ENCODE assay signal across 8 cellular contexts in the genomic region with DNA sequence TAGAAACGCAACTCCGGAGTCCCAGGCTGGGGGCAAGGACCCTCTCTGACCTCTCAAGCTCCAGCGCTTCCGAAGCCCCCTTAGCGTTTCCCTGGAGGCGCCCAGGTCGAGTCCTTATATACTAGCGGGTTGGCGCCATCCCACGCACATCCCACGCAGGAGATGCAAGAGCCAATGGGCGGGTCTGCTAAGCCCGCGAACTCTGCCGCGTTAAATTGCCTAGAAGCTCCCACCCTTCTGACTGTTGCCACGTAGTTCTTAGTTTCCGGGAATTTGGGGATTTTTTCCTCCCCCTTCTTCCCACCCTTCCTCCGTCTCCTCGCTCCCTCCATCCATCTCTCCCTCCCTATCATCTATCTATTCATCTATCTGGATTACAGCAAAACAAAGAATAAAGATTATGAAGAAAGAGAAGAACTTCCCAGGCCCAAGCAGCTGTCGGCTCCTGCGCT. TPM values are rescaled to one million over a fixed set of nuclear protein-coding genes. Genes with fewer than 3 reads are reported as not detected.
DNase-seq lines count a peak whose midpoint lies in the region; ATAC-seq and TF ChIP-seq lines count a peak whose summit lies in the region.

A gene with protein sequence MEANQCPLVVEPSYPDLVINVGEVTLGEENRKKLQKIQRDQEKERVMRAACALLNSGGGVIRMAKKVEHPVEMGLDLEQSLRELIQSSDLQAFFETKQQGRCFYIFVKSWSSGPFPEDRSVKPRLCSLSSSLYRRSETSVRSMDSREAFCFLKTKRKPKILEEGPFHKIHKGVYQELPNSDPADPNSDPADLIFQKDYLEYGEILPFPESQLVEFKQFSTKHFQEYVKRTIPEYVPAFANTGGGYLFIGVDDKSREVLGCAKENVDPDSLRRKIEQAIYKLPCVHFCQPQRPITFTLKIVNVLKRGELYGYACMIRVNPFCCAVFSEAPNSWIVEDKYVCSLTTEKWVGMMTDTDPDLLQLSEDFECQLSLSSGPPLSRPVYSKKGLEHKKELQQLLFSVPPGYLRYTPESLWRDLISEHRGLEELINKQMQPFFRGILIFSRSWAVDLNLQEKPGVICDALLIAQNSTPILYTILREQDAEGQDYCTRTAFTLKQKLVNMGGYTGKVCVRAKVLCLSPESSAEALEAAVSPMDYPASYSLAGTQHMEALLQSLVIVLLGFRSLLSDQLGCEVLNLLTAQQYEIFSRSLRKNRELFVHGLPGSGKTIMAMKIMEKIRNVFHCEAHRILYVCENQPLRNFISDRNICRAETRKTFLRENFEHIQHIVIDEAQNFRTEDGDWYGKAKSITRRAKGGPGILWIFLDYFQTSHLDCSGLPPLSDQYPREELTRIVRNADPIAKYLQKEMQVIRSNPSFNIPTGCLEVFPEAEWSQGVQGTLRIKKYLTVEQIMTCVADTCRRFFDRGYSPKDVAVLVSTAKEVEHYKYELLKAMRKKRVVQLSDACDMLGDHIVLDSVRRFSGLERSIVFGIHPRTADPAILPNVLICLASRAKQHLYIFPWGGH (minus strand): TSS at position 90 of the 452 bp plus-strand sequence. CDS start 9,814 bp downstream, outside the sequence.

- H3K9me3 Mint-ChIP-seq in central memory CD8-positive, alpha-beta T cell = peaks cover 10% of the 10 kb centered on the region

- H3K4me1 Mint-ChIP-seq in central memory CD8-positive, alpha-beta T cell = peaks cover 63% of the 10 kb centered on the region

- DNase-seq in BE2C = no peak
- DNase-seq in NCI-H1694 (lab: John Stamatoyannopoulos, UW) = peak; percentile 79
- peak; percentile 78 to 91 for DNase-seq in activated CD4-positive, alpha-beta T cell treated with anti-CD3 and anti-CD28 coated beads for 24 hours (ENCODE audit: low read depth in 2 of 2)
- peak; percentile 63 to 72 for DNase-seq in central memory CD8-positive, alpha-beta T cell (ENCODE audit: low spot score in 2 of 2)
- no peak for DNase-seq in kidney epithelial cell (ENCODE audit: low read depth)
- DNase-seq in stimulated activated CD4-positive, alpha-beta T cell treated with anti-CD3 and anti-CD28 coated beads, Interleukin-1b, Interleukin-23, amount 100 ng/mL, for 1 hour (ENCODE audit: low read depth in 2 of 2) = peak; percentile 48 to 85
- no peak for DNase-seq in HK-2 (ENCODE audit: unreplicated experiment)

- H3K36me3 ChIP-seq in BE2C (no peaks in the 10 kb centered on the region), kidney epithelial cell (ENCODE audit: control insufficient read depth, insufficient read depth, low read length) (no peaks in the 10 kb centered on the region)

- no peaks in the 10 kb centered on the region for H3K27me3 Mint-ChIP-seq in central memory CD8-positive, alpha-beta T cell

- H3K9me3 ChIP-seq in BE2C = no peaks in the 10 kb centered on the region

- ATAC-seq in GM21367 (IDR thresholded peaks at IDR 0.05; ENCODE audit: unreplicated experiment) = peak; percentile 45
- ATAC-seq in central memory CD8-positive, alpha-beta T cell (replicated peaks; ENCODE audit: extremely low read depth, poor library complexity, severe bottlenecking) = peak; percentile 85

- TF ChIP-seq CTCF in BE2C (IDR thresholded peaks at IDR 0.05; ENCODE audit: low read depth, low read length) (no peak), kidney epithelial cell (IDR thresholded peaks at IDR 0.05; ENCODE audit: insufficient read depth, low read length, poor library complexity, severe bottlenecking) (no peak)

- peaks cover 15% of the 10 kb centered on the region for H3K36me3 Mint-ChIP-seq in central memory CD8-positive, alpha-beta T cell (ENCODE audit: insufficient read depth)

- peak within 1 kb of the TSS; percentile 86 for H3K4me3 Mint-ChIP-seq in central memory CD8-positive, alpha-beta T cell

- H3K4me3 ChIP-seq in BE2C (ENCODE audit: low read depth, low read length) (peak within 1 kb of the TSS; percentile 37), kidney epithelial cell (ENCODE audit: low read depth, low read length) (peak within 1 kb of the TSS; percentile 40)

- peaks cover 65% of the 10 kb centered on the region for H3K27me3 ChIP-seq in BE2C
- H3K27me3 ChIP-seq in kidney epithelial cell (ENCODE audit: control insufficient read depth, insufficient read depth, low read length) = peaks cover 18% of the 10 kb centered on the region

- H3K4me1 ChIP-seq in BE2C = no peaks in the 10 kb centered on the region

- H3K27ac Mint-ChIP-seq in central memory CD8-positive, alpha-beta T cell (ENCODE audit: low read depth) = peak within 1 kb of the TSS; percentile 97

RNA-seq across cellular contexts. Expression of the gene that starts here (rescaled TPM):
- not detected for polyA plus RNA-seq in BE2C (2012; ENCODE audit: insufficient read depth, insufficient read length, low read depth)
- 0.04 and 0.27 TPM in 2 replicates for total RNA-seq in kidney epithelial cell

Comparison
In these comparisons a context has a peak if more than half of its experiments do, and no peak if none do; other contexts are left out.
1. DNase-seq: peak in NCI-H1694 (single experiment), activated CD4-positive, alpha-beta T cell treated with anti-CD3 and anti-CD28 coated beads for 24 hours (2 of 2), central memory CD8-positive, alpha-beta T cell (2 of 2) and stimulated activated CD4-positive, alpha-beta T cell treated with anti-CD3 and anti-CD28 coated beads, Interleukin-1b, Interleukin-23, amount 100 ng/mL, for 1 hour (2 of 2); none in BE2C (single experiment), kidney epithelial cell (single experiment) and HK-2 (single experiment).